Comparison of ENCODE assay signal across 23 cellular contexts in the genomic region with DNA sequence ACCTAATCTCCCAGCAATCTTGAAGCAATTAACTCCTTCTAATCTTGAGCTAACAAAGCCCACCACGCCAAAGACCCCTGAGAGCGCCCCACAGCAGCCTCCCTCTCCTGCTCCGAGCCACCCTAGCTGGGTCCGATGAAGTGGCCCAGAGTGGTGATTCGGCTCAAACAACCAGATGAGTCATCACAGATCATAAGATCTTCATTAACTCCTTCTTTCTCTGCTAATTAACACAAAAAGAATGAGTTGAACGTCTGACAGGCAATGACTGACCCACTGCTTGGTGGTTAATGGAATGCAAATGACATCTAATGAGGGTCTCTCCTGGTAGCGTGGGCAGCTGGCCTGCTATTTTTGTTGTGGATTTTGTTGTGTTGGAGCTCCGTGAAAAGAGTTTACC.
"Had no signal": no experiment of that assay in that cellular context is flagged by ENCODE, and none has a peak within 500 bp of the region (broad histone marks: within the 10 kb centered on the region; RNA-seq: fewer than 3 reads in every experiment).

No MANE protein-coding gene starts in this region.

- H3K36me3 Mint-ChIP-seq: activated naive CD8-positive, alpha-beta T cell treated with anti-CD3 and anti-CD28 coated beads for 36 hours; natural killer cell treated with Interleukin-12 subunit alpha and Interleukin-12 subunit beta and Interleukin-15 and Interleukin-18, amount 100 ng/mL, for 72 hours; stimulated activated naive B cell treated with anti-CD40 and anti-IgM and Interleukin-4, amounts not matched to agents 10 μg/mL and 1 μg/mL and 100 μg/mL, for 72 hours; WTC11 had no signal

- H3K27ac Mint-ChIP-seq: activated naive CD8-positive, alpha-beta T cell treated with anti-CD3 and anti-CD28 coated beads for 36 hours; activated T-cell treated with anti-CD3 and anti-CD28 coated beads, Interleukin-2, amount 50 U/mL, for 24 hours; natural killer cell treated with Interleukin-12 subunit alpha and Interleukin-12 subunit beta and Interleukin-15 and Interleukin-18, amount 100 ng/mL, for 72 hours; stimulated activated naive B cell treated with anti-CD40 and anti-IgM and Interleukin-4, amounts not matched to agents 10 μg/mL and 1 μg/mL and 100 μg/mL, for 72 hours; WTC11 had no signal

- H3K4me3 Mint-ChIP-seq: activated naive CD8-positive, alpha-beta T cell treated with anti-CD3 and anti-CD28 coated beads for 36 hours; activated T-cell treated with anti-CD3 and anti-CD28 coated beads, Interleukin-2, amount 50 U/mL, for 24 hours; natural killer cell treated with Interleukin-12 subunit alpha and Interleukin-12 subunit beta and Interleukin-15 and Interleukin-18, amount 100 ng/mL, for 72 hours; stimulated activated naive B cell treated with anti-CD40 and anti-IgM and Interleukin-4, amounts not matched to agents 10 μg/mL and 1 μg/mL and 100 μg/mL, for 72 hours; WTC11 had no signal

- DNase-seq: activated CD8-positive, alpha-beta memory T cell treated with anti-CD3 and anti-CD28 coated beads for 24 hours; activated CD8-positive, alpha-beta memory T cell treated with anti-CD3 and anti-CD28 coated beads, Interleukin-2, amount 50 U/mL, for 4 hours; activated naive CD4-positive, alpha-beta T cell treated with Interleukin-2 at 50 U/mL for 16 hours; activated naive CD8-positive, alpha-beta T cell treated with anti-CD3 and anti-CD28 coated beads for 36 hours; activated T-cell treated with anti-CD3 and anti-CD28 coated beads, Interleukin-2, amount 50 U/mL, for 24 hours; amniotic stem cell; cerebellar nuclear complex; foreskin fibroblast; left lung; midbrain; nucleus accumbens; sigmoid colon; stimulated activated CD4-positive, alpha-beta T cell treated with anti-CD3 and anti-CD28 coated beads, Interleukin-2, amount 100 ng/mL, for 48 hours; stimulated activated CD8-positive, alpha-beta memory T cell treated with anti-CD3 and anti-CD28 coated beads, Interleukin-4, amount 100 ng/mL, for 48 hours; stimulated activated naive B cell treated with anti-CD40 and anti-IgM and Interleukin-4, amounts not matched to agents 10 μg/mL and 1 μg/mL and 100 μg/mL, for 72 hours; T-helper 1 cell; transverse colon had no signal

- H3K36me3 ChIP-seq: left lung, sigmoid colon, transverse colon had no signal

- H3K79me2 ChIP-seq: parathyroid adenoma had no signal

- H3K27me3 ChIP-seq: sigmoid colon had no signal

- ATAC-seq: left lung; natural killer cell treated with Interleukin-12 subunit alpha and Interleukin-12 subunit beta and Interleukin-15 and Interleukin-18, amount 100 ng/mL, for 72 hours; stimulated activated naive B cell treated with anti-CD40 and anti-IgM and Interleukin-4, amounts not matched to agents 10 μg/mL and 1 μg/mL and 100 μg/mL, for 72 hours had no signal

- H2AFZ ChIP-seq: parathyroid adenoma had no signal

- H3K9me3 ChIP-seq: left lung, sigmoid colon, transverse colon had no signal

- FAIRE-seq: urothelium cell line had no signal

- H3K4me1 Mint-ChIP-seq: activated naive CD8-positive, alpha-beta T cell treated with anti-CD3 and anti-CD28 coated beads for 36 hours; stimulated activated naive B cell treated with anti-CD40 and anti-IgM and Interleukin-4, amounts not matched to agents 10 μg/mL and 1 μg/mL and 100 μg/mL, for 72 hours had no signal

- H3K9me3 Mint-ChIP-seq: activated naive CD8-positive, alpha-beta T cell treated with anti-CD3 and anti-CD28 coated beads for 36 hours; activated T-cell treated with anti-CD3 and anti-CD28 coated beads, Interleukin-2, amount 50 U/mL, for 24 hours; natural killer cell treated with Interleukin-12 subunit alpha and Interleukin-12 subunit beta and Interleukin-15 and Interleukin-18, amount 100 ng/mL, for 72 hours; stimulated activated naive B cell treated with anti-CD40 and anti-IgM and Interleukin-4, amounts not matched to agents 10 μg/mL and 1 μg/mL and 100 μg/mL, for 72 hours had no signal

- H3K9ac ChIP-seq: parathyroid adenoma had no signal

- H3K4me3 ChIP-seq: coronary artery, left lung, sigmoid colon, transverse colon had no signal

- H3K27ac ChIP-seq: coronary artery, epithelial cell of prostate, left lung, parathyroid adenoma, sigmoid colon, transverse colon had no signal

- H3K4me1 ChIP-seq: left lung, parathyroid adenoma, sigmoid colon, transverse colon had no signal
